Comparison of ENCODE assay signal across 9 cellular contexts in genomic region chr15:51536965-51537574, GRCh38.
A peak's percentile ranks its signal among the peaks of the same experiment; 100 is the strongest.
DNase-seq lines count a peak whose midpoint lies in the region; ATAC-seq and TF ChIP-seq lines count a peak whose summit lies in the region.
"Had no signal": no experiment of that assay in that cellular context is flagged by ENCODE, and none has a peak within 500 bp of the region (broad histone marks: within the 10 kb centered on the region; RNA-seq: fewer than 3 reads in every experiment).

No MANE protein-coding gene starts in this region.

- no peak overlapping the region for H3K27ac ChIP-seq in OCI-LY7 (ENCODE audit: low read depth, low read length, poor library complexity, severe bottlenecking)
- H3K27ac ChIP-seq: SJCRH30 had no signal

- ATAC-seq in HG03045 (IDR thresholded peaks at IDR 0.05; ENCODE audit: unreplicated experiment) (no peak), GM21381 (IDR thresholded peaks at IDR 0.05; ENCODE audit: unreplicated experiment) (no peak)

- CTCF ChIA-PET in OCI-LY7 (lab: Charles Lee; ENCODE audit: unreplicated experiment): no interaction called here

- H3K9me2 ChIP-seq in OCI-LY7 (ENCODE audit: insufficient read depth, low read length): no peaks in the 10 kb centered on the region

- H3K4me1 ChIP-seq in OCI-LY7 (ENCODE audit: insufficient read depth, low read length, poor library complexity, severe bottlenecking): no peaks in the 10 kb centered on the region
- H3K4me1 ChIP-seq: SJCRH30 had no signal

- intact Hi-C loops in OCI-LY7 (cut with micrococcal nuclease; ENCODE audit: unreplicated experiment): no loop called here

- DNase-seq in NCI-H510A treated with DMSO at 0.1 percent for 48 hours (lab: John Stamatoyannopoulos, UW) (peak; percentile 1), NCI-H510A (lab: John Stamatoyannopoulos, UW) (no peak), OCI-LY7 (ENCODE audit: low spot score) (peak; percentile 8), fibroblast of peridontal ligament (ENCODE audit: extremely low read depth) (peak; percentile 59), smooth muscle cell of the brain vasculature (ENCODE audit: low read depth, low spot score) (peak; percentile 7), T-helper 9 cell (no peak)

- no peaks in the 10 kb centered on the region for H3K36me3 ChIP-seq in OCI-LY7 (ENCODE audit: insufficient read depth, low read length)
- H3K36me3 ChIP-seq: SJCRH30 had no signal

- TF ChIP-seq CTCF in OCI-LY7 (conservative IDR thresholded peaks at IDR 0.05; ENCODE audit: low read length): peak; percentile 76

- H2AFZ ChIP-seq in OCI-LY7 (ENCODE audit: low read length): no peak overlapping the region

- no peaks in the 10 kb centered on the region for H3K9me3 ChIP-seq in OCI-LY7 (ENCODE audit: low read length)
- H3K9me3 ChIP-seq: SJCRH30 had no signal

- POLR2A ChIA-PET in OCI-LY7 (lab: Charles Lee): interaction anchor here (0.7 kb wide), 1 partner anchor 200 kb away, joined by 3 read pairs; no protein-coding TSS in a partner anchor

- no TSS peak for BruUV-seq in OCI-LY7 (replicated peaks; lab: Mats Ljungman, UMichigan)

- no peak overlapping the region for H3K4me3 ChIP-seq in OCI-LY7 (ENCODE audit: low read depth, low read length, poor library complexity, severe bottlenecking)
- H3K4me3 ChIP-seq: SJCRH30 had no signal

- no peaks in the 10 kb centered on the region for H4K20me1 ChIP-seq in OCI-LY7 (ENCODE audit: insufficient read depth, low read length)

- H3K79me2 ChIP-seq in OCI-LY7 (ENCODE audit: insufficient read depth, low read depth, low read length): no peaks in the 10 kb centered on the region

- H3K4me2 ChIP-seq in OCI-LY7 (ENCODE audit: low read length): no peak overlapping the region

Comparison
In these comparisons a context has a peak if more than half of its experiments do, and no peak if none do; other contexts are left out.
1. DNase-seq: peak in NCI-H510A treated with DMSO at 0.1 percent for 48 hours (single experiment), OCI-LY7 (single experiment), fibroblast of peridontal ligament (single experiment) and smooth muscle cell of the brain vasculature (single experiment); none in NCI-H510A (single experiment) and T-helper 9 cell (single experiment).